ENCODE assay signal across 19 cellular contexts in the genomic region with DNA sequence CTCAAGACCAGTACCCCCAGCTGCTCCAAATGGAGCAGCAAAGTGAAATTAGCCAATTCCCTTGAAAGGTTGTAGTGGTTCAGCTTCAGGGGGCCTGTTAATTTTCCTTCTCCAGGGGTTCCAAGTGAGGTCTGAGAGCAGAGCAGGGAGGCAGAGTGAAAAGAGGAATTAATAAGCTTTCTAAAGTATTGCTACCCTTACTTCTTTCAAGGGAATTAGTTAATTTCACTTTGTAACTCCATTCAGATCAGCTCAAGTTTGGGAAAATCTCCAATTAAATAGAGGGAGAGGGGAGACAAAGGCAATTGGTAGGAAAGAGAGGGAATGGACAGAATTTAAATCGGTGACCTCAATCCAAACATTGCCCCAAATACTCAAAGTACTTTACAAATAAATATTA.
"Had no signal": no experiment of that assay in that cellular context is flagged by ENCODE, and none has a peak within 500 bp of the region (broad histone marks: within the 10 kb centered on the region; RNA-seq: fewer than 3 reads in every experiment).

No MANE protein-coding gene starts in this region.

- H3K4me3 ChIP-seq: esophagus squamous epithelium, gastroesophageal sphincter, left ventricle myocardium inferior, lower lobe of right lung, stomach, thoracic aorta, transverse colon had no signal

- H3K27ac ChIP-seq: esophagus squamous epithelium, gastroesophageal sphincter, left ventricle myocardium inferior, lower lobe of right lung, neutrophil, stomach, thoracic aorta, transverse colon had no signal

- ATAC-seq: gastroesophageal sphincter, left cardiac atrium, lower lobe of right lung, right cardiac atrium had no signal

- H3K27me3 ChIP-seq: esophagus squamous epithelium, gastroesophageal sphincter, neutrophil, stomach, transverse colon had no signal

- DNase-seq: esophagus squamous epithelium; foreskin fibroblast; immature natural killer cell; left cardiac atrium; left ventricle myocardium inferior; lower lobe of right lung; mesenchymal stem cell; naive B cell; posterior cingulate gyrus; right cardiac atrium; small intestine; stimulated activated CD4-positive, alpha-beta T cell treated with anti-CD3 and anti-CD28 coated beads, Interleukin-12 subunit alpha, Interleukin-12 subunit beta, amount 100 ng/mL, for 4 hours; stimulated activated naive CD4-positive, alpha-beta T cell; stomach; substantia nigra; transverse colon had no signal
